In the genomic region with DNA sequence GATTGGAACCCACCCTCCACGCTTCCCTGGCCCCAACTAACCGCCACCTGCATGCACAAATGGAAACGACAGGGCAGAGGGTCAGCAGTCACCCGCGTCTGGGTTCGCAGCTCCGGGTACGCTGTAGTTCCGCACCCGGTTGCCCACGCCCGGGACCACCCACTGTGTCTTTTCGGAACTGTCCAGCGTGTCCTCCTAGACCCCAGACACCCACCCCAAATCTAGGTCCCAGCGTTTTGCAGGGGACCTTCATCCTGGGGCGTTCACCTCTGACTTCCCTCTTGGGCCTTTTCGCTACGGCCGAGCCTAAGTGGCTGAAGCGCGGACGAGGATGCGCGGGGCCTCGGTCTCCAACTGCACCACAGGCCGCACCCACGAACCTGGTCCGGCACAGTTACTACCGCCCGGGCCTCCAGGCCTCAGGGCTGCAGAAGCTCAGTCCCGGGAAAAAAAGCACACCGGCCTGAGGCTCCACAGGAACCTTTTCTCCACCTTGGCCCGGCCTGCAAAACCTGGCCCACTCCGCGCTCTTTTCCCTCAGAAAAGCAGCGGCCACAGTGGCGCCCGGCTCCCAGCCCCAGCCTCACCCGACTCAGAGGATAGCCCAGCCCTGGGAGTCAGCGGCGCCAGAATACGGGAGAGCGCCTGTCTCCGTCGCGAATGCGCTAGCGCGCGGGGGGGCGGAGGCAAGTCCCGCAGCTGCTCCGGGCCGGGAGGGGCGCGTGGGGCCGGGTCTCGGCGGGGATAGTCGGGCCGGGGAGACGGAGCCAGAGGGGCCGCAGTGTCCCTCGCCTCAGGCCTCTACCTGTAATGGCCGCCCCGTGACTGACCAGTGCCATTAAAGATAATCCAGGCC, we compare ENCODE assay signal across 8 cellular contexts. TPM values are rescaled to one million over a fixed set of nuclear protein-coding genes. Genes with fewer than 3 reads are reported as not detected.
A peak's percentile ranks its signal among the peaks of the same experiment; 100 is the strongest.
DNase-seq lines count a peak whose midpoint lies in the region; ATAC-seq and TF ChIP-seq lines count a peak whose summit lies in the region.

A gene (minus strand): TSS at position 633 of the 856 bp plus-strand sequence. CDS start 7,643 bp downstream, outside the sequence.

- no peaks in the 10 kb centered on the region for H3K27me3 ChIP-seq in CD4-positive, alpha-beta memory T cell (ENCODE audit: insufficient read depth, low read length)

- peak within 1 kb of the TSS; percentile 73 to 78 for H3K4me3 ChIP-seq in CD4-positive, alpha-beta memory T cell (ENCODE audit: low read length in 2 of 2)
- H3K4me3 ChIP-seq in fibroblast of the aortic adventitia (ENCODE audit: low read depth, low read length) = peak within 1 kb of the TSS; percentile 87

- peaks cover 18 to 40% (median 26%) of the 10 kb centered on the region in 4 donors for H3K4me1 Mint-ChIP-seq in CD4-positive, alpha-beta memory T cell
- H3K4me1 Mint-ChIP-seq in nephron progenitor cell = peaks cover 20% of the 10 kb centered on the region

- no peaks in the 10 kb centered on the region for H3K9me3 ChIP-seq in CD4-positive, alpha-beta memory T cell (ENCODE audit: control insufficient read depth in 1 of 2, low read length in 2 of 2)

- H3K4me1 ChIP-seq in CD4-positive, alpha-beta memory T cell (ENCODE audit: insufficient read depth, low read length) = peaks cover 20% of the 10 kb centered on the region

- H3K4me3 Mint-ChIP-seq in CD4-positive, alpha-beta memory T cell = peak within 1 kb of the TSS; percentile 83 to 96 (median 95)
- peak within 1 kb of the TSS; percentile 87 for H3K4me3 Mint-ChIP-seq in nephron progenitor cell

- peak within 1 kb of the TSS; percentile 92 to 98 (median 95) for H3K27ac Mint-ChIP-seq in CD4-positive, alpha-beta memory T cell
- peak within 1 kb of the TSS; percentile 97 for H3K27ac Mint-ChIP-seq in nephron progenitor cell

- peak; percentile 77 to 82 (median 80) for DNase-seq in CD4-positive, alpha-beta memory T cell
- DNase-seq in HS-27A (ENCODE audit: low read depth) = peak; percentile 69
- peak; percentile 68 for DNase-seq in activated T-helper 9 cell treated with anti-CD3 and anti-CD28 coated beads, Interleukin-2, amount 50 U/mL, for 16 hours (ENCODE audit: low read depth)
- DNase-seq in fibroblast of the aortic adventitia (ENCODE audit: low read depth) = peak; percentile 79
- peak; percentile 92 for DNase-seq in nephron progenitor cell
- peak; percentile 80 for DNase-seq in stimulated activated naive CD4-positive, alpha-beta T cell treated with Interleukin-2 at 50 U/mL for 16 hours (lab: John Stamatoyannopoulos, UW)

- no peaks in the 10 kb centered on the region for H3K36me3 ChIP-seq in CD4-positive, alpha-beta memory T cell (ENCODE audit: insufficient read depth, low read length)

- intact Hi-C loops in CD4-positive, alpha-beta memory T cell (cut with micrococcal nuclease) = loop anchor here (1.0 to 10.0 kb wide), 7 partner anchors 38 to 340 kb away; a partner anchor contains a TSS

- H3K36me3 Mint-ChIP-seq in CD4-positive, alpha-beta memory T cell = peaks cover 8 to 17% of the 10 kb centered on the region in 2 donors
- H3K36me3 Mint-ChIP-seq in nephron progenitor cell (ENCODE audit: low read depth) = peaks cover 79% of the 10 kb centered on the region

- TF ChIP-seq CTCF in fibroblast of the aortic adventitia (IDR thresholded peaks at IDR 0.05; ENCODE audit: insufficient read depth, low read length) (no peak), nephron progenitor cell (IDR thresholded peaks at IDR 0.05) (no peak)

- peak; percentile 44 for ATAC-seq in GM19467 (IDR thresholded peaks at IDR 0.05; ENCODE audit: unreplicated experiment)

- H3K27me3 Mint-ChIP-seq in CD4-positive, alpha-beta memory T cell = no peaks in the 10 kb centered on the region
- H3K27me3 Mint-ChIP-seq in nephron progenitor cell (ENCODE audit: low read depth, poor library complexity) = peaks cover 14% of the 10 kb centered on the region

- peaks cover 0 to 11% (median 2%) of the 10 kb centered on the region in 8 donors for H3K9me3 Mint-ChIP-seq in CD4-positive, alpha-beta memory T cell
- H3K9me3 Mint-ChIP-seq in nephron progenitor cell = peaks cover 85% of the 10 kb centered on the region

- POLR2A ChIA-PET in CD4-positive, alpha-beta memory T cell (lab: Charles Lee; ENCODE audit: partially characterized antibody) = interaction anchor here (0.6 to 2.4 kb wide), 7 partner anchors 35 to 1440 kb away, joined by 3 to 18 read pairs (median 3); a partner anchor contains a TSS

- CTCF ChIA-PET in CD4-positive, alpha-beta memory T cell (lab: Charles Lee; ENCODE audit: partially characterized antibody) = no interaction called here

- H3K27ac ChIP-seq in CD4-positive, alpha-beta memory T cell (ENCODE audit: low read depth, low read length) = peak within 1 kb of the TSS; percentile 81

TF ChIP-seq in PFSK-1, 5 proteins besides CTCF, POLR2A, EP300 and RAD21:
- TF ChIP-seq FOXP2 (optimal IDR thresholded peaks at IDR 0.05; ENCODE audit: borderline replicate concordance, extremely low read depth, extremely low read length, insufficient read depth) (peak; percentile 51), TAF1 (IDR thresholded peaks at IDR 0.05; ENCODE audit: borderline replicate concordance, insufficient read depth, low read length) (0 out of 2 replicates have a peak, but pooled peaks have one; percentile 11), SIN3A (IDR thresholded peaks at IDR 0.05; ENCODE audit: borderline replicate concordance, insufficient read depth, low read length) (no peak), POLR2AphosphoS5 (IDR thresholded peaks at IDR 0.05; ENCODE audit: low read depth, low read length) (peak; percentile 51; the same call in 1 of the 2 replicates)
- TF ChIP-seq, protein P1, sequence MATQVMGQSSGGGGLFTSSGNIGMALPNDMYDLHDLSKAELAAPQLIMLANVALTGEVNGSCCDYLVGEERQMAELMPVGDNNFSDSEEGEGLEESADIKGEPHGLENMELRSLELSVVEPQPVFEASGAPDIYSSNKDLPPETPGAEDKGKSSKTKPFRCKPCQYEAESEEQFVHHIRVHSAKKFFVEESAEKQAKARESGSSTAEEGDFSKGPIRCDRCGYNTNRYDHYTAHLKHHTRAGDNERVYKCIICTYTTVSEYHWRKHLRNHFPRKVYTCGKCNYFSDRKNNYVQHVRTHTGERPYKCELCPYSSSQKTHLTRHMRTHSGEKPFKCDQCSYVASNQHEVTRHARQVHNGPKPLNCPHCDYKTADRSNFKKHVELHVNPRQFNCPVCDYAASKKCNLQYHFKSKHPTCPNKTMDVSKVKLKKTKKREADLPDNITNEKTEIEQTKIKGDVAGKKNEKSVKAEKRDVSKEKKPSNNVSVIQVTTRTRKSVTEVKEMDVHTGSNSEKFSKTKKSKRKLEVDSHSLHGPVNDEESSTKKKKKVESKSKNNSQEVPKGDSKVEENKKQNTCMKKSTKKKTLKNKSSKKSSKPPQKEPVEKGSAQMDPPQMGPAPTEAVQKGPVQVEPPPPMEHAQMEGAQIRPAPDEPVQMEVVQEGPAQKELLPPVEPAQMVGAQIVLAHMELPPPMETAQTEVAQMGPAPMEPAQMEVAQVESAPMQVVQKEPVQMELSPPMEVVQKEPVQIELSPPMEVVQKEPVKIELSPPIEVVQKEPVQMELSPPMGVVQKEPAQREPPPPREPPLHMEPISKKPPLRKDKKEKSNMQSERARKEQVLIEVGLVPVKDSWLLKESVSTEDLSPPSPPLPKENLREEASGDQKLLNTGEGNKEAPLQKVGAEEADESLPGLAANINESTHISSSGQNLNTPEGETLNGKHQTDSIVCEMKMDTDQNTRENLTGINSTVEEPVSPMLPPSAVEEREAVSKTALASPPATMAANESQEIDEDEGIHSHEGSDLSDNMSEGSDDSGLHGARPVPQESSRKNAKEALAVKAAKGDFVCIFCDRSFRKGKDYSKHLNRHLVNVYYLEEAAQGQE (IDR thresholded peaks at IDR 0.05; ENCODE audit: insufficient read depth in 1 of 2, low read depth in 2 of 2, low read length in 2 of 2) = peak in 1 of 2 experiments; percentile 60; a peak in 1 of 4 replicates

RNA-seq across cellular contexts. Expression of the gene that starts here (rescaled TPM):
- total RNA-seq in CD4-positive, alpha-beta memory T cell = 10 to 100 TPM; 21.8 to 24.4 TPM
- 1 to 10 TPM; 1.4 to 2.7 TPM for polyA plus RNA-seq in CD4-positive, alpha-beta memory T cell
- 1.3 TPM for polyA plus RNA-seq in PFSK-1 (2012; ENCODE audit: insufficient read length, low read depth)
- total RNA-seq in fibroblast of the aortic adventitia (ENCODE audit: low replicate concordance) = 14.8 and 39.8 TPM in 2 replicates

Comparison
In these comparisons a context has a peak if more than half of its experiments do, and no peak if none do; other contexts are left out.
1. Peak in every context shown above with its lines: DNase-seq, ATAC-seq, H3K4me3 ChIP-seq and H3K27ac ChIP-seq.